10 cellular contexts compared by ENCODE assay signal in the genomic region with DNA sequence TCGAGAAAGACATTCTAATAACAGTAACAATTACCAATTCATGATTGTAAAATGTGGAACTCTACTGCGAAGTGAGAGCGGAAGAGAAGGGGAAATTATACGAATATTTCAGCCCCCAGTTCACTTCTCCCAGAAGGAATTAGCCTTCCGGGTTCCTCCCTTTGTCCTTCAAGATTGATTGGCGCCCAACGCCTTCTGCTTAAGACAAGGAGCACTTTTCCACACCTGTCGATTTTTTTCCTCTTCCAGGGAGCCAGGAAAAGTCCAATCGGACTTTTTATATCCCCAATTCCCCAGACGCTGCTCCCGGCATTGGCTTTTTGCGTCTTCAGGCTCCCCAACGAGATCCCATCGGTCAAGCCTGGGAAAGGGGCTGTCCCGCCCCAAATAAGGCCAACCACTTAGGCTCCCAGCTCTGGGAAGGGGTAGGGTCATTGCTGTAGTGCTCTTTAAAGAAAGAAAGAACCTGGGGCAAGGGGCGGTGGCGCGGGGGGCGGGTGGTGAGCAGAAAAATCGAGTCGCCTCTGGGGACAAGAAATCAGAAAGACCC. TPM values are rescaled to one million over a fixed set of nuclear protein-coding genes. Genes with fewer than 3 reads are reported as not detected.
DNase-seq lines count a peak whose midpoint lies in the region; ATAC-seq, FAIRE-seq and TF ChIP-seq lines count a peak whose summit lies in the region.
"Had no signal": no experiment of that assay in that cellular context is flagged by ENCODE, and none has a peak within 500 bp of the region (broad histone marks: within the 10 kb centered on the region; RNA-seq: fewer than 3 reads in every experiment).

No MANE protein-coding gene starts in this region.

- H3K27ac ChIP-seq in right lobe of liver = peak overlapping the region; percentile 86 to 92 (median 86)
- H3K27ac ChIP-seq in stomach smooth muscle (ENCODE audit: low read length) = no peak overlapping the region

- no peaks in the 10 kb centered on the region for H3K36me3 ChIP-seq in right lobe of liver
- H3K36me3 ChIP-seq in stomach smooth muscle (ENCODE audit: control insufficient read depth in 2 of 2, insufficient read depth in 2 of 2, low read length in 2 of 2) = no peaks in the 10 kb centered on the region
- H3K36me3 ChIP-seq in MG63 = no peaks in the 10 kb centered on the region

- H3K9me3 ChIP-seq in right lobe of liver (no peaks in the 10 kb centered on the region), stomach smooth muscle (ENCODE audit: control insufficient read depth in 2 of 2, low read length in 2 of 2) (no peaks in the 10 kb centered on the region), MG63 (no peaks in the 10 kb centered on the region)

- H3K4me3 ChIP-seq in right lobe of liver (peak overlapping the region; percentile 56 to 81 (median 75)), stomach smooth muscle (ENCODE audit: low read length in 2 of 2) (peak overlapping the region; percentile 12 to 44), MG63 (no peak overlapping the region)

- H3K4me1 ChIP-seq in right lobe of liver (peaks cover 0 to 6% (median 0%) of the 10 kb centered on the region in 4 donors), stomach smooth muscle (ENCODE audit: control insufficient read depth, insufficient read depth, low read length) (no peaks in the 10 kb centered on the region)

- ATAC-seq in right lobe of liver (peak; percentile 20 to 42 (median 28)), GM21717 (IDR thresholded peaks at IDR 0.05; ENCODE audit: unreplicated experiment) (no peak)

- no peak for TF ChIP-seq POLR2A in right lobe of liver (IDR thresholded peaks at IDR 0.05)

- WGBS in right lobe of liver (ENCODE audit: insufficient coverage, low coverage, low lambda C conversion rate, missing lambda C conversion rate) = 15% methylated on average over 21 of the region's 21 CpGs

- intact Hi-C loops in right lobe of liver (cut with DNase I) = no loop called here

- peaks cover 47% of the 10 kb centered on the region for H3K27me3 Mint-ChIP-seq in chondrocyte (ENCODE audit: low read depth)

- FAIRE-seq in HTR-8/SVneo (lab: Jason Lieb, UNC) = no peak

- peak overlapping the region; percentile 49 for H3K27ac Mint-ChIP-seq in chondrocyte (ENCODE audit: unreplicated experiment)

- H3K4me3 Mint-ChIP-seq in chondrocyte (ENCODE audit: unreplicated experiment) = peak overlapping the region; percentile 70

- H3K4me1 Mint-ChIP-seq in chondrocyte (ENCODE audit: low read depth) = peaks cover 13% of the 10 kb centered on the region

- H3K9me3 Mint-ChIP-seq in chondrocyte (ENCODE audit: low read depth) = no peaks in the 10 kb centered on the region

- H3K36me3 Mint-ChIP-seq in chondrocyte (ENCODE audit: low read depth) = no peaks in the 10 kb centered on the region

- H3K27me3 ChIP-seq in right lobe of liver (no peaks in the 10 kb centered on the region), stomach smooth muscle (ENCODE audit: control insufficient read depth in 1 of 2, insufficient read depth in 2 of 2, low read length in 2 of 2) (peaks cover 2 to 21% of the 10 kb centered on the region in 2 donors), MG63 (peaks cover 24% of the 10 kb centered on the region)

- TF ChIP-seq CTCF in chondrocyte (IDR thresholded peaks at IDR 0.05) (no peak), right lobe of liver (IDR thresholded peaks at IDR 0.05) (no peak)

- DNase-seq in LoVo (ENCODE audit: low spot score) (peak; percentile 9), chondrocyte (ENCODE audit: low spot score) (no peak), right lobe of liver (peak in 1 of 3 donors; percentile 27), HTR-8/SVneo (ENCODE audit: insufficient read length, low spot score) (no peak), NCI-H2081 treated with DMSO at 0.1 percent for 48 hours (lab: John Stamatoyannopoulos, UW) (no peak), MG63 (no peak)
- DNase-seq: IMR-90 had no signal

- no peak overlapping the region for H3K9ac ChIP-seq in stomach smooth muscle (ENCODE audit: low read length in 2 of 2)

RNA-seq across cellular contexts. Expression of a gene that starts 1.5 kb away (rescaled TPM):
- 0.58 to 2.3 TPM (median 2.0 TPM) in 3 replicates for total RNA-seq in chondrocyte
- 1 to 10 TPM; 4.4 to 9.7 (median 6.6) TPM for total RNA-seq in right lobe of liver
- not detected in 2 replicates for total RNA-seq in MG63 (2014; rRNA removed; shearing (Covaris generic); ENCODE audit: low replicate concordance)
- total RNA-seq: IMR-90; T-helper 1 cell treated with Interleukin-12 subunit alpha and Interleukin-12 subunit beta and Interleukin-4 antibody, amounts not matched to agents 30 ng/mL and 1 ng/mL, for 36 hours had no signal

RNA-seq across cellular contexts. Expression of a gene that starts 58.1 kb away (rescaled TPM):
- total RNA-seq in chondrocyte = 1.7 to 4.1 TPM (median 3.2 TPM) in 3 replicates
- total RNA-seq in right lobe of liver = under 1 TPM in 1 of 6 experiments, not detected in 5; 0.07 TPM
- not detected in 2 replicates for total RNA-seq in MG63 (2014; rRNA removed; shearing (Covaris generic); ENCODE audit: low replicate concordance)
- total RNA-seq: T-helper 1 cell treated with Interleukin-12 subunit alpha and Interleukin-12 subunit beta and Interleukin-4 antibody, amounts not matched to agents 30 ng/mL and 1 ng/mL, for 36 hours had no signal
